12 cellular contexts compared by ENCODE assay signal in genomic region chr6:157223021-157223430, GRCh38.
DNase-seq lines count a peak whose midpoint lies in the region; ATAC-seq and TF ChIP-seq lines count a peak whose summit lies in the region.
"Had no signal": no experiment of that assay in that cellular context is flagged by ENCODE, and none has a peak within 500 bp of the region (broad histone marks: within the 10 kb centered on the region; RNA-seq: fewer than 3 reads in every experiment).

No MANE protein-coding gene starts in this region.

- H3K4me1 ChIP-seq in OCI-LY3 (ENCODE audit: low read length) = peaks cover 21% of the 10 kb centered on the region

- H3K27ac ChIP-seq in OCI-LY3 (ENCODE audit: low read length) = no peak overlapping the region
- H3K27ac ChIP-seq: prostate gland, WERI-Rb-1 had no signal

- H3K36me3 ChIP-seq in OCI-LY3 (replicated peaks; ENCODE audit: low read depth, low read length) = no peaks in the 10 kb centered on the region
- H3K36me3 ChIP-seq in H7 (replicated peaks; ENCODE audit: control insufficient read depth, insufficient read depth, low read length) = no peaks in the 10 kb centered on the region
- H3K36me3 ChIP-seq: prostate gland, WERI-Rb-1 had no signal

- H3K4me2 ChIP-seq in OCI-LY3 (ENCODE audit: low read length) = peak overlapping the region; percentile 64
- H3K4me2 ChIP-seq: GM23338 had no signal

- TF ChIP-seq CTCF in GM10266 (IDR thresholded peaks at IDR 0.05; ENCODE audit: control insufficient read depth, insufficient read depth, low read depth, missing control alignments) (no peak), OCI-LY3 (IDR thresholded peaks at IDR 0.05; ENCODE audit: low read depth, low read length) (no peak)

- H3K9me3 Mint-ChIP-seq in naive B cell = no peaks in the 10 kb centered on the region
- H3K9me3 Mint-ChIP-seq: GM23338 had no signal

- no peaks in the 10 kb centered on the region for H4K20me1 ChIP-seq in OCI-LY3 (ENCODE audit: insufficient read depth, low read length)

- H3K36me3 Mint-ChIP-seq in naive B cell = no peaks in the 10 kb centered on the region

- no peak overlapping the region for H3K9ac ChIP-seq in OCI-LY3 (ENCODE audit: low read length)

- H3K4me3 Mint-ChIP-seq in naive B cell = peak overlapping the region; percentile 70 to 91 (median 86)
- H3K4me3 Mint-ChIP-seq: GM23338 had no signal

- peak overlapping the region; percentile 36 for H3K4me3 ChIP-seq in OCI-LY3 (ENCODE audit: low read length)
- no peak overlapping the region for H3K4me3 ChIP-seq in H7 (ENCODE audit: insufficient read depth, low read depth, low read length)
- H3K4me3 ChIP-seq: GM23338, prostate gland had no signal

- H3K27me3 ChIP-seq in OCI-LY3 (ENCODE audit: low read depth, low read length) = peaks cover 11% of the 10 kb centered on the region
- H3K27me3 ChIP-seq in H7 (ENCODE audit: control insufficient read depth, insufficient read depth, low read length) = no peaks in the 10 kb centered on the region

- peak overlapping the region in 5 of 6 donors; percentile 34 to 98 (median 94) for H3K27ac Mint-ChIP-seq in naive B cell
- H3K27ac Mint-ChIP-seq: GM23338 had no signal

- DNase-seq in GM10266 (ENCODE audit: extremely low spot score) (peak; percentile 57), naive B cell (peak; percentile 47), H7 (no peak), DMS153 (lab: John Stamatoyannopoulos, UW) (no peak), T1000 (lab: John Stamatoyannopoulos, UW) (no peak)
- DNase-seq: amygdala, NCI-H345, WERI-Rb-1 had no signal

- no peaks in the 10 kb centered on the region for H3K9me3 ChIP-seq in OCI-LY3 (ENCODE audit: insufficient read depth, low read length)
- H3K9me3 ChIP-seq: prostate gland had no signal

- H3K79me2 ChIP-seq in OCI-LY3 (ENCODE audit: low read length) = no peaks in the 10 kb centered on the region

- ATAC-seq in GM21737 (IDR thresholded peaks at IDR 0.05; ENCODE audit: unreplicated experiment) = peak; percentile 40
- peak; percentile 61 to 64 for ATAC-seq in naive B cell (ENCODE audit: low read depth in 2 of 2)
- ATAC-seq: GM23338 had no signal

- no peak overlapping the region for H2AFZ ChIP-seq in OCI-LY3 (ENCODE audit: low read depth, low read length)
- H2AFZ ChIP-seq: GM23338 had no signal

- H3K27me3 Mint-ChIP-seq in naive B cell = peaks cover 6 to 13% (median 8%) of the 10 kb centered on the region in 3 donors

- peaks cover 29 to 53% (median 41%) of the 10 kb centered on the region in 3 donors for H3K4me1 Mint-ChIP-seq in naive B cell

Comparison
In these comparisons a context has a peak if more than half of its experiments do, and no peak if none do; other contexts are left out.
1. DNase-seq: peak in GM10266 (single experiment) and naive B cell (single experiment); none in H7 (single experiment), DMS153 (single experiment) and T1000 (single experiment).